17 cellular contexts compared by ENCODE assay signal in the genomic region with DNA sequence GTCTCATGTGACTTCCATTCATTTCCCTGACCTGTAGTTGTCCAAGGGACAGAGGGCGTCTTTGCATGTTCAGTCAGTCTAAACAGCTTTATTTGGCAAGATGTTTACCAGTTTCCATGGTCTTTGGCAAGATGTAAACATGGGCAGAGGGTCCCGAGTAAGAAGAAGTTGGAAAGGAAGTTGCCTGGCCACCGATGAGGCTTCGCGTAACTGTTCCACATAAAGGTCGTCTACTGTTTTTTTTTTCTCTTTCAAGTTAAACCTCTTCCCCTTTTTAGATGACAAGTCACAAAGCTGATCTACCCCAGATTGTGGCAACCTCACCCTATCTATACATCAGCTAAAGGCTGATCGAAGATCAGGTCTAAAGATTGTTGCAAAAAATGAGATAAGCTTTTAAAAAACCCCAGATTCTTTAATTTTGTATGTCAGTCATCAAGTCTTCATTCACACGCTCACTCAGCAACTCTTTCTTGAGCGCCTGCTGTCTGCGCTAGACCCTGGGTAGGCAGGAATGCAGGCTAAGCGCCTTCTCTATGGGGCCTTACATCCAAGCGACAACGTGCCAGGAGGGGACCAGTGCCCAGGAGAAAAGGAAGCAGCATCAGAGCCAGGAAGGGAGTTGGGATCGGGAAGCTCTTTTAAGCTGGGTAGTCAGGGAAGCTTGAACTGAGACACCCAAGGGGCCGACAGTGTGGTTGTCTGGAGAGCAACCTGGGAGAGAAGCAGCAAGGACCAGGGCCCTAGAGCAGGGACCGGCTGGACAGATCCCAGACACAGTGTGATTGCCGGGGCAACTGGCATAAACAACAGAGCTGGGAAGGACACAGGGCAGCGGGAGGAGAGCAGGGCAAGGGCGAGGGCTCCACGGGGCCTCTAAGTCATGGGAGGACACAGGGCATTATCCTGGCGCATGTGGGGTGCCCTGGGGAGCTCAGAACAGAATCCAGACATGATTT. TPM values are rescaled to one million over a fixed set of nuclear protein-coding genes. Genes with fewer than 3 reads are reported as not detected.
DNase-seq lines count a peak whose midpoint lies in the region; ATAC-seq and TF ChIP-seq lines count a peak whose summit lies in the region.
"Had no signal": no experiment of that assay in that cellular context is flagged by ENCODE, and none has a peak within 500 bp of the region (broad histone marks: within the 10 kb centered on the region; RNA-seq: fewer than 3 reads in every experiment).

No MANE protein-coding gene starts in this region.

- peak overlapping the region in 1 of 2 experiments; percentile 15 for H3K4me3 ChIP-seq in neutrophil (ENCODE audit: low read depth in 1 of 2, low read length in 1 of 2)
- H3K4me3 ChIP-seq: A549, GM23338, SK-N-MC, tibial nerve had no signal

- CTCF ChIA-PET in activated CD4-positive, alpha-beta T cell treated with anti-CD3 and anti-CD28 coated beads for 36 hours (lab: Charles Lee) = interaction anchor here (0.5 to 0.9 kb wide), 2 partner anchors 91 to 229 kb away, joined by 3 read pairs; no protein-coding TSS in a partner anchor

- H3K27me3 Mint-ChIP-seq in activated CD4-positive, alpha-beta T cell treated with anti-CD3 and anti-CD28 coated beads for 36 hours = no peaks in the 10 kb centered on the region
- H3K27me3 Mint-ChIP-seq in activated CD4-positive, alpha-beta T cell treated with anti-CD3 and anti-CD28 coated beads, Interleukin-2, amount 10 ng/mL, durations not matched to agents 24 days and 14 days = no peaks in the 10 kb centered on the region
- H3K27me3 Mint-ChIP-seq in activated naive CD8-positive, alpha-beta T cell treated with anti-CD3 and anti-CD28 coated beads, Interleukin-2, amount 10 ng/mL, durations not matched to agents 7 days and 5 days = peaks cover 3% of the 10 kb centered on the region
- no peaks in the 10 kb centered on the region for H3K27me3 Mint-ChIP-seq in type B pancreatic cell

- no peaks in the 10 kb centered on the region for H3K27me3 ChIP-seq in neutrophil
- H3K27me3 ChIP-seq: tibial nerve had no signal

- H3K9me3 ChIP-seq in neutrophil = no peaks in the 10 kb centered on the region
- H3K9me3 ChIP-seq: A549 had no signal

- peaks cover 6% of the 10 kb centered on the region for H3K36me3 Mint-ChIP-seq in activated CD4-positive, alpha-beta T cell treated with anti-CD3 and anti-CD28 coated beads for 36 hours (ENCODE audit: low read depth)
- H3K36me3 Mint-ChIP-seq in activated CD4-positive, alpha-beta T cell treated with anti-CD3 and anti-CD28 coated beads, Interleukin-2, amount 10 ng/mL, durations not matched to agents 24 days and 14 days (ENCODE audit: low read depth) = no peaks in the 10 kb centered on the region
- H3K36me3 Mint-ChIP-seq in activated naive CD8-positive, alpha-beta T cell treated with anti-CD3 and anti-CD28 coated beads, Interleukin-2, amount 10 ng/mL, durations not matched to agents 7 days and 5 days = no peaks in the 10 kb centered on the region
- no peaks in the 10 kb centered on the region for H3K36me3 Mint-ChIP-seq in type B pancreatic cell

- H3K36me3 ChIP-seq in neutrophil = no peaks in the 10 kb centered on the region
- H3K36me3 ChIP-seq: tibial nerve had no signal

- H3K9me3 Mint-ChIP-seq in activated CD4-positive, alpha-beta T cell treated with anti-CD3 and anti-CD28 coated beads for 36 hours (ENCODE audit: low read depth) = peaks cover 10% of the 10 kb centered on the region
- no peaks in the 10 kb centered on the region for H3K9me3 Mint-ChIP-seq in activated CD4-positive, alpha-beta T cell treated with anti-CD3 and anti-CD28 coated beads, Interleukin-2, amount 10 ng/mL, durations not matched to agents 24 days and 14 days
- peaks cover 7% of the 10 kb centered on the region for H3K9me3 Mint-ChIP-seq in activated naive CD8-positive, alpha-beta T cell treated with anti-CD3 and anti-CD28 coated beads, Interleukin-2, amount 10 ng/mL, durations not matched to agents 7 days and 5 days
- H3K9me3 Mint-ChIP-seq in type B pancreatic cell = no peaks in the 10 kb centered on the region

- H3K4me3 Mint-ChIP-seq in activated CD4-positive, alpha-beta T cell treated with anti-CD3 and anti-CD28 coated beads for 36 hours = peak overlapping the region; percentile 6
- no peak overlapping the region for H3K4me3 Mint-ChIP-seq in activated CD4-positive, alpha-beta T cell treated with anti-CD3 and anti-CD28 coated beads, Interleukin-2, amount 10 ng/mL, durations not matched to agents 24 days and 14 days
- H3K4me3 Mint-ChIP-seq in activated naive CD8-positive, alpha-beta T cell treated with anti-CD3 and anti-CD28 coated beads, Interleukin-2, amount 10 ng/mL, durations not matched to agents 7 days and 5 days = peak overlapping the region; percentile 36
- no peak overlapping the region for H3K4me3 Mint-ChIP-seq in type B pancreatic cell
- H3K4me3 Mint-ChIP-seq: GM23338 had no signal

- intact Hi-C loops in activated CD4-positive, alpha-beta T cell treated with anti-CD3 and anti-CD28 coated beads for 36 hours (cut with DNase I, micrococcal nuclease) = no loop called here
- intact Hi-C loops in activated CD4-positive, alpha-beta T cell treated with anti-CD3 and anti-CD28 coated beads, Interleukin-2, amount 10 ng/mL, durations not matched to agents 24 days and 14 days (cut with micrococcal nuclease) = no loop called here

- H3K4me1 ChIP-seq in neutrophil (ENCODE audit: control insufficient read depth in 1 of 2, insufficient read depth in 1 of 2, low read depth in 1 of 2, low read length in 1 of 2) = peaks cover 64 to 70% of the 10 kb centered on the region in 2 experiments
- H3K4me1 ChIP-seq: A549 had no signal

- TF ChIP-seq CTCF in neutrophil (IDR thresholded peaks at IDR 0.05) = peak; percentile 35
- no peak for TF ChIP-seq CTCF in type B pancreatic cell (conservative IDR thresholded peaks at IDR 0.05)

- no peak for ATAC-seq in activated CD4-positive, alpha-beta T cell treated with anti-CD3 and anti-CD28 coated beads for 36 hours
- peak; percentile 19 for ATAC-seq in activated naive CD8-positive, alpha-beta T cell treated with anti-CD3 and anti-CD28 coated beads, Interleukin-2, amount 10 ng/mL, durations not matched to agents 7 days and 5 days (ENCODE audit: low read depth)
- no peak for ATAC-seq in GM19467 (IDR thresholded peaks at IDR 0.05; ENCODE audit: unreplicated experiment)
- ATAC-seq: A549, GM23338 had no signal

- H3K27ac ChIP-seq in neutrophil = peak overlapping the region; percentile 96
- H3K27ac ChIP-seq: A549, KMS-11, SK-N-MC had no signal

- DNase-seq in activated CD4-positive, alpha-beta T cell treated with anti-CD3 and anti-CD28 coated beads for 36 hours = no peak
- no peak for DNase-seq in activated CD4-positive, alpha-beta T cell treated with anti-CD3 and anti-CD28 coated beads, Interleukin-2, amount 10 ng/mL, durations not matched to agents 24 days and 14 days
- peak; percentile 80 for DNase-seq in NAMALWA (ENCODE audit: low spot score)
- no peak for DNase-seq in activated naive CD8-positive, alpha-beta T cell treated with anti-CD3 and anti-CD28 coated beads, Interleukin-2, amount 10 ng/mL, durations not matched to agents 7 days and 5 days
- no peak for DNase-seq in inferior parietal cortex (ENCODE audit: extremely low spot score)
- no peak for DNase-seq in type B pancreatic cell (ENCODE audit: extremely low spot score, unreplicated experiment)
- DNase-seq: left cardiac atrium had no signal

- peaks cover 56% of the 10 kb centered on the region for H3K4me1 Mint-ChIP-seq in activated CD4-positive, alpha-beta T cell treated with anti-CD3 and anti-CD28 coated beads for 36 hours
- peaks cover 31% of the 10 kb centered on the region for H3K4me1 Mint-ChIP-seq in activated CD4-positive, alpha-beta T cell treated with anti-CD3 and anti-CD28 coated beads, Interleukin-2, amount 10 ng/mL, durations not matched to agents 24 days and 14 days
- peaks cover 48% of the 10 kb centered on the region for H3K4me1 Mint-ChIP-seq in activated naive CD8-positive, alpha-beta T cell treated with anti-CD3 and anti-CD28 coated beads, Interleukin-2, amount 10 ng/mL, durations not matched to agents 7 days and 5 days
- H3K4me1 Mint-ChIP-seq in type B pancreatic cell (ENCODE audit: unreplicated experiment) = peaks cover 11% of the 10 kb centered on the region

- H3K27ac Mint-ChIP-seq in activated CD4-positive, alpha-beta T cell treated with anti-CD3 and anti-CD28 coated beads for 36 hours = peak overlapping the region; percentile 43
- H3K27ac Mint-ChIP-seq in activated CD4-positive, alpha-beta T cell treated with anti-CD3 and anti-CD28 coated beads, Interleukin-2, amount 10 ng/mL, durations not matched to agents 24 days and 14 days = no peak overlapping the region
- peak overlapping the region; percentile 70 for H3K27ac Mint-ChIP-seq in activated naive CD8-positive, alpha-beta T cell treated with anti-CD3 and anti-CD28 coated beads, Interleukin-2, amount 10 ng/mL, durations not matched to agents 7 days and 5 days
- no peak overlapping the region for H3K27ac Mint-ChIP-seq in type B pancreatic cell
- H3K27ac Mint-ChIP-seq: GM23338 had no signal

- POLR2A ChIA-PET in activated CD4-positive, alpha-beta T cell treated with anti-CD3 and anti-CD28 coated beads for 36 hours (lab: Charles Lee) = no interaction called here
- POLR2A ChIA-PET in activated naive CD8-positive, alpha-beta T cell treated with anti-CD3 and anti-CD28 coated beads, Interleukin-2, amount 10 ng/mL, durations not matched to agents 7 days and 5 days (lab: Charles Lee) = no interaction called here

RNA-seq across cellular contexts. Expression of gene CCR6, which starts 31.5 kb away (rescaled TPM):
- 1 to 10 TPM; 3.4 to 4.0 TPM for total RNA-seq in activated CD4-positive, alpha-beta T cell treated with anti-CD3 and anti-CD28 coated beads for 36 hours
- not detected in 2 replicates for total RNA-seq in activated CD4-positive, alpha-beta T cell treated with anti-CD3 and anti-CD28 coated beads, Interleukin-2, amount 10 ng/mL, durations not matched to agents 24 days and 14 days
- 1 to 10 TPM; 3.0 to 3.6 TPM for total RNA-seq in activated naive CD8-positive, alpha-beta T cell treated with anti-CD3 and anti-CD28 coated beads, Interleukin-2, amount 10 ng/mL, durations not matched to agents 7 days and 5 days
- not detected in 2 replicates for total RNA-seq in type B pancreatic cell (ENCODE audit: low replicate concordance)
- total RNA-seq: cerebellum, fibroblast of villous mesenchyme, GM23338, left cardiac atrium, posterior vena cava, tibial nerve had no signal

Comparison
In these comparisons a context has a peak if more than half of its experiments do, and no peak if none do; other contexts are left out.
1. H3K27ac Mint-ChIP-seq: peak in activated CD4-positive, alpha-beta T cell treated with anti-CD3 and anti-CD28 coated beads for 36 hours (single experiment) and activated naive CD8-positive, alpha-beta T cell treated with anti-CD3 and anti-CD28 coated beads, Interleukin-2, amount 10 ng/mL, durations not matched to agents 7 days and 5 days (single experiment); none in activated CD4-positive, alpha-beta T cell treated with anti-CD3 and anti-CD28 coated beads, Interleukin-2, amount 10 ng/mL, durations not matched to agents 24 days and 14 days (single experiment) and type B pancreatic cell (single experiment).
2. H3K4me3 Mint-ChIP-seq: peak in activated CD4-positive, alpha-beta T cell treated with anti-CD3 and anti-CD28 coated beads for 36 hours (single experiment) and activated naive CD8-positive, alpha-beta T cell treated with anti-CD3 and anti-CD28 coated beads, Interleukin-2, amount 10 ng/mL, durations not matched to agents 7 days and 5 days (single experiment); none in activated CD4-positive, alpha-beta T cell treated with anti-CD3 and anti-CD28 coated beads, Interleukin-2, amount 10 ng/mL, durations not matched to agents 24 days and 14 days (single experiment) and type B pancreatic cell (single experiment).